21 cellular contexts compared by ENCODE assay signal in genomic region chr20:62048346-62048761, GRCh38. TPM values are rescaled to one million over a fixed set of nuclear protein-coding genes. Genes with fewer than 3 reads are reported as not detected.
DNase-seq lines count a peak whose midpoint lies in the region; ATAC-seq and TF ChIP-seq lines count a peak whose summit lies in the region.
"Had no signal": no experiment of that assay in that cellular context is flagged by ENCODE, and none has a peak within 500 bp of the region (broad histone marks: within the 10 kb centered on the region; RNA-seq: fewer than 3 reads in every experiment).

No MANE protein-coding gene starts in this region.

- H3K36me3 Mint-ChIP-seq in chondrocyte (ENCODE audit: low read depth) = no peaks in the 10 kb centered on the region
- H3K36me3 Mint-ChIP-seq in T-cell = peaks cover 9% of the 10 kb centered on the region
- H3K36me3 Mint-ChIP-seq in endodermal cell (ENCODE audit: low read depth) = no peaks in the 10 kb centered on the region

- H3K4me3 ChIP-seq in osteoblast (ENCODE audit: insufficient read depth, low read length) (no peak overlapping the region), smooth muscle cell (no peak overlapping the region), endodermal cell (ENCODE audit: low read length) (no peak overlapping the region)

- peaks cover 12% of the 10 kb centered on the region for H3K4me1 Mint-ChIP-seq in chondrocyte (ENCODE audit: low read depth)
- peaks cover 59 to 85% (median 68%) of the 10 kb centered on the region in 3 donors for H3K4me1 Mint-ChIP-seq in T-cell
- peaks cover 30% of the 10 kb centered on the region for H3K4me1 Mint-ChIP-seq in endodermal cell

- no peak for ATAC-seq in left ventricle myocardium superior
- ATAC-seq in T-cell (replicated peaks in 1 of 4) = no peak
- ATAC-seq: PC-3 had no signal

- CTCF ChIA-PET in T-cell (lab: Charles Lee) = no interaction called here
- CTCF ChIA-PET in GM10248 (lab: Yijun Ruan, JAX) = interaction anchor here (1.5 kb wide), 1 partner anchor 12 kb away, joined by 3 read pairs; no protein-coding TSS in a partner anchor

- H4K20me1 ChIP-seq in osteoblast (ENCODE audit: insufficient read depth, low read length) = peaks cover 47% of the 10 kb centered on the region
- peaks cover 100% of the 10 kb centered on the region for H4K20me1 ChIP-seq in smooth muscle cell (ENCODE audit: low read depth)

- H2AFZ ChIP-seq in osteoblast (ENCODE audit: low read length) (no peak overlapping the region), smooth muscle cell (ENCODE audit: low read depth) (no peak overlapping the region)

- H3K4me3 Mint-ChIP-seq in chondrocyte (ENCODE audit: unreplicated experiment) (no peak overlapping the region), T-cell (no peak overlapping the region), endodermal cell (no peak overlapping the region)

- TF ChIP-seq CTCF in chondrocyte (IDR thresholded peaks at IDR 0.05) = no peak
- TF ChIP-seq CTCF in osteoblast (IDR thresholded peaks at IDR 0.05; ENCODE audit: extremely low read depth, low read depth, low read length) = no peak
- no peak for TF ChIP-seq CTCF in smooth muscle cell (IDR thresholded peaks at IDR 0.05; ENCODE audit: borderline replicate concordance, insufficient read depth, poor library complexity, severe bottlenecking)
- no peak for TF ChIP-seq CTCF in GM10248 (IDR thresholded peaks at IDR 0.05; ENCODE audit: control extremely low read depth, extremely low read depth, low read depth, missing control alignments)
- no peak for TF ChIP-seq CTCF in endodermal cell (conservative IDR thresholded peaks at IDR 0.05)

- no peak overlapping the region for H3K27ac Mint-ChIP-seq in chondrocyte (ENCODE audit: unreplicated experiment)
- no peak overlapping the region for H3K27ac Mint-ChIP-seq in T-cell
- H3K27ac Mint-ChIP-seq in endodermal cell = no peak overlapping the region

- no peaks in the 10 kb centered on the region for H3K36me3 ChIP-seq in osteoblast (ENCODE audit: insufficient read depth, low read length)
- H3K36me3 ChIP-seq in smooth muscle cell (ENCODE audit: low read depth) = no peaks in the 10 kb centered on the region
- no peaks in the 10 kb centered on the region for H3K36me3 ChIP-seq in endodermal cell (ENCODE audit: control insufficient read depth, insufficient read depth, low read length)

- H3F3A ChIP-seq in smooth muscle cell (ENCODE audit: low read depth) = no peaks in the 10 kb centered on the region

- no peaks in the 10 kb centered on the region for H3K9me3 Mint-ChIP-seq in chondrocyte (ENCODE audit: low read depth)
- H3K9me3 Mint-ChIP-seq in T-cell = no peaks in the 10 kb centered on the region
- no peaks in the 10 kb centered on the region for H3K9me3 Mint-ChIP-seq in endodermal cell

- intact Hi-C loops in cardiac septum (cut with DNase I) (no loop called here), left ventricle myocardium superior (cut with micrococcal nuclease) (no loop called here)

- H3K4me1 ChIP-seq in osteoblast (ENCODE audit: insufficient read depth, low read length) (peaks cover 3% of the 10 kb centered on the region), smooth muscle cell (ENCODE audit: low read depth) (no peaks in the 10 kb centered on the region), endodermal cell (ENCODE audit: control insufficient read depth, insufficient read depth, low read length) (no peaks in the 10 kb centered on the region)

- H3K9me3 ChIP-seq in osteoblast (ENCODE audit: low read depth, low read length) (no peaks in the 10 kb centered on the region), smooth muscle cell (replicated peaks; ENCODE audit: low read depth) (no peaks in the 10 kb centered on the region), endodermal cell (ENCODE audit: control insufficient read depth, low read length) (no peaks in the 10 kb centered on the region)

- H3K27me3 ChIP-seq in osteoblast (ENCODE audit: insufficient read depth, low read length) (no peaks in the 10 kb centered on the region), smooth muscle cell (ENCODE audit: low read depth) (no peaks in the 10 kb centered on the region), endodermal cell (ENCODE audit: control insufficient read depth, insufficient read depth, low read length, poor library complexity, severe bottlenecking) (no peaks in the 10 kb centered on the region)

- H3K4me2 ChIP-seq in osteoblast (ENCODE audit: insufficient read depth, low read length) (no peak overlapping the region), smooth muscle cell (no peak overlapping the region)

- H3K9ac ChIP-seq in smooth muscle cell (ENCODE audit: low read depth) = no peak overlapping the region
- no peak overlapping the region for H3K9ac ChIP-seq in endodermal cell (ENCODE audit: extremely low read depth, low read length, poor library complexity, severe bottlenecking)

- H3K27ac ChIP-seq in osteoblast (ENCODE audit: low read depth, low read length) (no peak overlapping the region), smooth muscle cell (ENCODE audit: low read depth) (no peak overlapping the region), endodermal cell (ENCODE audit: low read depth, low read length) (no peak overlapping the region)

- no peaks in the 10 kb centered on the region for H3K27me3 Mint-ChIP-seq in chondrocyte (ENCODE audit: low read depth)
- H3K27me3 Mint-ChIP-seq in T-cell = no peaks in the 10 kb centered on the region
- no peaks in the 10 kb centered on the region for H3K27me3 Mint-ChIP-seq in endodermal cell (ENCODE audit: insufficient read depth)

- H3K79me2 ChIP-seq in osteoblast (ENCODE audit: insufficient read depth, low read length) (peaks cover 94% of the 10 kb centered on the region), smooth muscle cell (ENCODE audit: low read depth) (peaks cover 77% of the 10 kb centered on the region)

- peak; percentile 50 for DNase-seq in cardiac septum (ENCODE audit: low spot score)
- no peak for DNase-seq in left ventricle myocardium superior
- peak; percentile 65 for DNase-seq in chondrocyte (ENCODE audit: low spot score)
- peak; percentile 65 for DNase-seq in osteoblast (ENCODE audit: insufficient read length, low spot score, missing footprints)
- DNase-seq in T-cell = no peak
- DNase-seq in smooth muscle cell (lab: John Stamatoyannopoulos, UW; ENCODE audit: unreplicated experiment) = no peak
- no peak for DNase-seq in GM10248 (ENCODE audit: extremely low spot score)
- DNase-seq in endodermal cell = no peak
- DNase-seq: Calu3; DMS153; DND-41; NCI-H1092; NCI-H1417 treated with DMSO at 0.1 percent for 48 hours; NCI-H1694 treated with DMSO at 0.1 percent for 48 hours; NCI-H2171 treated with DMSO at 0.1 percent for 48 hours; NCI-H345; NCI-H510A treated with DMSO at 0.1 percent for 48 hours; NCI-H748 treated with DMSO at 0.1 percent for 48 hours; NK-92 treated with Interleukin-12 subunit alpha and Interleukin-12 subunit beta, amount 100 ng/mL, for 24 hours; PC-3; Right ventricle myocardium superior had no signal

- POLR2A ChIA-PET in T-cell (lab: Charles Lee) (no interaction called here), GM10248 (lab: Yijun Ruan, JAX) (no interaction called here)

- WGBS in smooth muscle cell (ENCODE audit: low lambda C conversion rate) = 90% methylated on average over 5 of the region's 7 CpGs
- 60 to 87% methylated on average over 1 to 7 of the region's 7 CpGs for WGBS in endodermal cell (ENCODE audit: insufficient coverage in 1 of 2, insufficient read length in 1 of 2), 2 experiments

RNA-seq across cellular contexts. Expression of gene TAF4, which starts 17.3 kb away (rescaled TPM):
- total RNA-seq in cardiac septum = 13.6 TPM
- total RNA-seq in left ventricle myocardium superior = 11.2 TPM
- 11.5 to 16.3 TPM (median 14.8 TPM) in 3 replicates for total RNA-seq in chondrocyte
- 4.3 and 4.7 TPM in 2 replicates for total RNA-seq in osteoblast
- 10 to 100 TPM; 21.7 to 39.5 (median 35.2) TPM for total RNA-seq in T-cell
- total RNA-seq in smooth muscle cell = 7.4 and 8.5 TPM in 2 replicates
- 0.67 and 0.96 TPM in 2 replicates for polyA plus RNA-seq in smooth muscle cell
- total RNA-seq in endodermal cell = 10 to 100 TPM; 25.5 to 39.9 TPM
- polyA plus RNA-seq in endodermal cell (2013, experiment 1 of 2) = 23.0 TPM
- polyA plus RNA-seq in endodermal cell (2013, experiment 2 of 2) = 24.8 TPM

Comparison
In these comparisons a context has a peak if more than half of its experiments do, and no peak if none do; other contexts are left out.
1. DNase-seq: peak in cardiac septum (single experiment), chondrocyte (single experiment) and osteoblast (single experiment); none in left ventricle myocardium superior (single experiment), T-cell (0 of 34), smooth muscle cell (single experiment), GM10248 (single experiment) and endodermal cell (single experiment).